8 cellular contexts compared by ENCODE assay signal in genomic region chr1:232629250-232630046, GRCh38. TPM values are rescaled to one million over a fixed set of nuclear protein-coding genes. Genes with fewer than 3 reads are reported as not detected.
DNase-seq lines count a peak whose midpoint lies in the region; ATAC-seq, FAIRE-seq and TF ChIP-seq lines count a peak whose summit lies in the region.

No MANE protein-coding gene starts in this region.

- H3K36me3 ChIP-seq in ACC112 (ENCODE audit: insufficient read depth, low read length) = no peaks in the 10 kb centered on the region
- no peaks in the 10 kb centered on the region for H3K36me3 ChIP-seq in kidney (ENCODE audit: control insufficient read depth in 1 of 2, insufficient read depth in 2 of 2, low read length in 2 of 2)

- TF ChIP-seq CTCF in brain (conservative IDR thresholded peaks at IDR 0.05) (no peak), kidney (IDR thresholded peaks at IDR 0.05; ENCODE audit: borderline replicate concordance, extremely low read depth, insufficient read depth) (no peak)

- no peaks in the 10 kb centered on the region for H3K9me3 ChIP-seq in kidney (ENCODE audit: control insufficient read depth in 1 of 2, low read length in 2 of 2)

- no peak for FAIRE-seq in kidney (lab: Jason Lieb, UNC)
- FAIRE-seq in HTR-8/SVneo (lab: Jason Lieb, UNC) = no peak

- H3K27ac ChIP-seq in ACC112 (ENCODE audit: low read depth, low read length) = no peak overlapping the region
- H3K27ac ChIP-seq in kidney (ENCODE audit: low read depth in 2 of 2, low read length in 2 of 2) = peak overlapping the region; percentile 5 to 32

- H3K27ac Mint-ChIP-seq in brain = peak overlapping the region; percentile 87 to 98 (median 94)

- no peaks in the 10 kb centered on the region for H3K9me3 Mint-ChIP-seq in brain

- intact Hi-C loops in kidney (cut with DNase I) = no loop called here

- no peaks in the 10 kb centered on the region; the same call in 1 of the 2 replicates for H3K27me3 ChIP-seq in ACC112 (ENCODE audit: insufficient read depth, low read length)

- no peaks in the 10 kb centered on the region for H3K36me3 Mint-ChIP-seq in brain

- ATAC-seq in GM18519 (IDR thresholded peaks at IDR 0.05; ENCODE audit: low FRiP score, unreplicated experiment) (peak; percentile 30), HG03025 (IDR thresholded peaks at IDR 0.05; ENCODE audit: low FRiP score, unreplicated experiment) (peak; percentile 42)

- peak overlapping the region; percentile 54 to 68 for H3K9ac ChIP-seq in kidney (ENCODE audit: low read length in 2 of 2)

- H3K4me1 ChIP-seq in ACC112 (ENCODE audit: control insufficient read depth, insufficient read depth, low read length, unreplicated experiment) (peaks cover 7% of the 10 kb centered on the region), kidney (ENCODE audit: control insufficient read depth in 1 of 2, insufficient read depth in 1 of 2, low read depth in 1 of 2, low read length in 2 of 2) (no peaks in the 10 kb centered on the region)

- H3K79me2 ChIP-seq in ACC112 (ENCODE audit: control insufficient read depth, insufficient read depth, low read length, unreplicated experiment) = peaks cover 3% of the 10 kb centered on the region

- H3K27me3 Mint-ChIP-seq in brain = peaks cover 20% of the 10 kb centered on the region

- H3K4me3 ChIP-seq in ACC112 (ENCODE audit: low read depth, low read length) = peak overlapping the region; percentile 77
- peak overlapping the region; percentile 69 to 73 for H3K4me3 ChIP-seq in kidney (ENCODE audit: low read length in 2 of 2)

- H3K4me1 Mint-ChIP-seq in brain = peaks cover 46% of the 10 kb centered on the region

- DNase-seq in RPMI7951 (ENCODE audit: low read depth) (peak; percentile 35), kidney (peak; percentile 85), HTR-8/SVneo (ENCODE audit: insufficient read length, low spot score) (no peak)
- DNase-seq in stimulated activated CD4-positive, alpha-beta T cell treated with anti-CD3 and anti-CD28 coated beads, Interleukin-15, amount 100 ng/mL, for 24 hours = peak; percentile 45

- peak overlapping the region; percentile 97 to 99 (median 99) for H3K4me3 Mint-ChIP-seq in brain

- H2AFZ ChIP-seq in ACC112 (ENCODE audit: low read length, unreplicated experiment) = peak overlapping the region; percentile 68

RNA-seq across cellular contexts. Expression of gene SIPA1L2, which starts 0.5 kb away (rescaled TPM):
- 12.9 and 21.0 TPM in 2 replicates for total RNA-seq in RPMI7951 (2014; rRNA removed; shearing (Covaris generic))
- 24.5 TPM for polyA plus RNA-seq in brain (ENCODE audit: insufficient read depth, low read depth, low replicate concordance)
- 20.2 TPM for total RNA-seq in kidney
- 4.0 TPM for polyA plus RNA-seq in kidney (ENCODE audit: insufficient read depth, low read depth, low replicate concordance)
